Comparison of ENCODE assay signal across 19 cellular contexts in genomic region chr7:137820156-137820555, GRCh38. TPM values are rescaled to one million over a fixed set of nuclear protein-coding genes. Genes with fewer than 3 reads are reported as not detected.
DNase-seq lines count a peak whose midpoint lies in the region; ATAC-seq, FAIRE-seq and TF ChIP-seq lines count a peak whose summit lies in the region.
"Had no signal": no experiment of that assay in that cellular context is flagged by ENCODE, and none has a peak within 500 bp of the region (broad histone marks: within the 10 kb centered on the region; RNA-seq: fewer than 3 reads in every experiment).

No MANE protein-coding gene starts in this region.

- 80% methylated on average over 2 of the region's 2 CpGs for WGBS in HUES64

- H3K27ac ChIP-seq in HUES64 (ENCODE audit: low read depth, low read length) (peak overlapping the region; percentile 84), astrocyte (ENCODE audit: low read depth, low read length) (no peak overlapping the region), neural cell (ENCODE audit: low read length) (peak overlapping the region; percentile 80)
- H3K27ac ChIP-seq: foreskin keratinocyte, prostate gland, testis had no signal

- H3K4me1 ChIP-seq in HUES64 (ENCODE audit: insufficient read depth, low read length) (peaks cover 23% of the 10 kb centered on the region), astrocyte (ENCODE audit: insufficient read depth, low read length) (peaks cover 10% of the 10 kb centered on the region)
- H3K4me1 ChIP-seq: foreskin keratinocyte, prostate gland had no signal

- H3K27me3 ChIP-seq in HUES64 (ENCODE audit: insufficient read depth, low read length) (no peaks in the 10 kb centered on the region), astrocyte (ENCODE audit: insufficient read depth, low read length) (no peaks in the 10 kb centered on the region), neural cell (ENCODE audit: insufficient read depth, low read depth, low read length) (no peaks in the 10 kb centered on the region)
- H3K27me3 ChIP-seq: testis had no signal

- no peaks in the 10 kb centered on the region for H3F3A ChIP-seq in neural cell (ENCODE audit: insufficient read depth, low read length, poor library complexity, severe bottlenecking)

- H3K79me2 ChIP-seq in astrocyte (ENCODE audit: insufficient read depth, low read length) (no peaks in the 10 kb centered on the region), neural cell (replicated peaks; ENCODE audit: insufficient read depth, low read length) (peaks cover 4% of the 10 kb centered on the region)

- no peak for TF ChIP-seq EP300 in neural cell (conservative IDR thresholded peaks at IDR 0.05; ENCODE audit: poor library complexity, severe bottlenecking)

- TF ChIP-seq CTCF in astrocyte (IDR thresholded peaks at IDR 0.05; ENCODE audit: insufficient read depth, low read depth, low read length) (no peak), neural cell (IDR thresholded peaks at IDR 0.05; ENCODE audit: poor library complexity, severe bottlenecking) (no peak)

- H3K4me1 Mint-ChIP-seq in astrocyte (ENCODE audit: low read depth, unreplicated experiment): peaks cover 29% of the 10 kb centered on the region
- H3K4me1 Mint-ChIP-seq in activated CD8-positive, alpha-beta T cell treated with anti-CD3 and anti-CD28 coated beads, Interleukin-2, amount 10 ng/mL, durations not matched to agents 7 days and 5 days (ENCODE audit: low read depth): no peaks in the 10 kb centered on the region

- no peak for TF ChIP-seq RAD21 in neural cell (conservative IDR thresholded peaks at IDR 0.05)

- H3K4me3 Mint-ChIP-seq in astrocyte (ENCODE audit: unreplicated experiment): peak overlapping the region; percentile 50
- H3K4me3 Mint-ChIP-seq in activated CD8-positive, alpha-beta T cell treated with anti-CD3 and anti-CD28 coated beads, Interleukin-2, amount 10 ng/mL, durations not matched to agents 7 days and 5 days: no peak overlapping the region
- H3K4me3 Mint-ChIP-seq: activated naive CD4-positive, alpha-beta T cell treated with anti-CD3 and anti-CD28 coated beads for 36 hours had no signal

- peak overlapping the region; percentile 48 for H3K4me2 ChIP-seq in astrocyte (ENCODE audit: low read length)
- H3K4me2 ChIP-seq in neural cell (ENCODE audit: low read length): peak overlapping the region; percentile 63

- no peaks in the 10 kb centered on the region for H3K9me2 ChIP-seq in neural cell (ENCODE audit: insufficient read depth, low read length)

- peak overlapping the region; percentile 62 for H3K27ac Mint-ChIP-seq in astrocyte (ENCODE audit: unreplicated experiment)
- H3K27ac Mint-ChIP-seq in activated CD8-positive, alpha-beta T cell treated with anti-CD3 and anti-CD28 coated beads, Interleukin-2, amount 10 ng/mL, durations not matched to agents 7 days and 5 days: no peak overlapping the region
- H3K27ac Mint-ChIP-seq: activated naive CD4-positive, alpha-beta T cell treated with anti-CD3 and anti-CD28 coated beads for 36 hours had no signal

- no peaks in the 10 kb centered on the region for H3K9me3 ChIP-seq in HUES64 (ENCODE audit: insufficient read depth, low read depth, low read length)
- no peaks in the 10 kb centered on the region for H3K9me3 ChIP-seq in astrocyte (ENCODE audit: insufficient read depth, low read depth, low read length)
- no peaks in the 10 kb centered on the region for H3K9me3 ChIP-seq in neural cell (ENCODE audit: low read length)
- H3K9me3 ChIP-seq: prostate gland, testis had no signal

- FAIRE-seq in astrocyte (lab: Jason Lieb, UNC): no peak
- FAIRE-seq: bronchial epithelial cell, endometrium had no signal

- H3K4me3 ChIP-seq in HUES64 (ENCODE audit: low read length): peak overlapping the region; percentile 21; the same call in 1 of the 2 replicates
- no peak overlapping the region for H3K4me3 ChIP-seq in astrocyte (ENCODE audit: insufficient read depth, low read depth, low read length)
- peak overlapping the region; percentile 60 for H3K4me3 ChIP-seq in neural cell (ENCODE audit: low read length)
- H3K4me3 ChIP-seq: prostate gland, testis had no signal

- DNase-seq in GM03348 (ENCODE audit: low spot score) (peak; percentile 45), astrocyte (ENCODE audit: low read depth) (peak; percentile 47), T-helper 2 cell (no peak), middle frontal gyrus (ENCODE audit: extremely low spot score, low spot score) (no peak), NCI-H1694 (lab: John Stamatoyannopoulos, UW) (no peak)
- no peak for DNase-seq in activated CD8-positive, alpha-beta T cell treated with anti-CD3 and anti-CD28 coated beads, Interleukin-2, amount 10 ng/mL, durations not matched to agents 7 days and 5 days
- DNase-seq: activated CD4-positive, CD25-positive, alpha-beta regulatory T cell; activated CD8-positive, alpha-beta memory T cell treated with anti-CD3 and anti-CD28 coated beads, Interleukin-2, amount 50 U/mL, for 48 hours; activated naive CD4-positive, alpha-beta T cell treated with anti-CD3 and anti-CD28 coated beads for 36 hours; DMS153; foreskin keratinocyte had no signal

- no peak overlapping the region for H2AFZ ChIP-seq in astrocyte (ENCODE audit: low read depth, low read length)
- H2AFZ ChIP-seq in neural cell (ENCODE audit: low read depth, low read length): no peak overlapping the region

- H3K36me3 Mint-ChIP-seq in astrocyte (ENCODE audit: low read depth, unreplicated experiment): peaks cover 6% of the 10 kb centered on the region
- H3K36me3 Mint-ChIP-seq in activated CD8-positive, alpha-beta T cell treated with anti-CD3 and anti-CD28 coated beads, Interleukin-2, amount 10 ng/mL, durations not matched to agents 7 days and 5 days (ENCODE audit: low read depth): no peaks in the 10 kb centered on the region

- H3K36me3 ChIP-seq in HUES64 (ENCODE audit: insufficient read depth, low read length) (no peaks in the 10 kb centered on the region), astrocyte (ENCODE audit: insufficient read depth, low read length) (no peaks in the 10 kb centered on the region), neural cell (ENCODE audit: insufficient read depth, low read length) (no peaks in the 10 kb centered on the region)
- H3K36me3 ChIP-seq: prostate gland had no signal

- CTCF ChIA-PET in activated CD8-positive, alpha-beta T cell treated with anti-CD3 and anti-CD28 coated beads, Interleukin-2, amount 10 ng/mL, durations not matched to agents 7 days and 5 days (lab: Charles Lee): no interaction called here

- POLR2A ChIA-PET in activated CD8-positive, alpha-beta T cell treated with anti-CD3 and anti-CD28 coated beads, Interleukin-2, amount 10 ng/mL, durations not matched to agents 7 days and 5 days (lab: Charles Lee): no interaction called here

- no peak for ATAC-seq in activated CD8-positive, alpha-beta T cell treated with anti-CD3 and anti-CD28 coated beads, Interleukin-2, amount 10 ng/mL, durations not matched to agents 7 days and 5 days
- ATAC-seq: foreskin keratinocyte, HCT116, Panc1 had no signal

- H4K20me1 ChIP-seq in astrocyte (ENCODE audit: insufficient read depth, low read length) (no peaks in the 10 kb centered on the region), neural cell (ENCODE audit: insufficient read depth) (no peaks in the 10 kb centered on the region)

- peaks cover 4% of the 10 kb centered on the region for H3K9me3 Mint-ChIP-seq in astrocyte (ENCODE audit: unreplicated experiment)
- H3K9me3 Mint-ChIP-seq in activated CD8-positive, alpha-beta T cell treated with anti-CD3 and anti-CD28 coated beads, Interleukin-2, amount 10 ng/mL, durations not matched to agents 7 days and 5 days (ENCODE audit: insufficient read depth): no peaks in the 10 kb centered on the region
- H3K9me3 Mint-ChIP-seq: activated naive CD4-positive, alpha-beta T cell treated with anti-CD3 and anti-CD28 coated beads for 36 hours had no signal

- H3K9ac ChIP-seq in HUES64 (ENCODE audit: low read depth, low read length) (peak overlapping the region; percentile 56), astrocyte (ENCODE audit: low read length) (peak overlapping the region; percentile 51), neural cell (ENCODE audit: low read length) (peak overlapping the region; percentile 57)

- H3K27me3 Mint-ChIP-seq in astrocyte (ENCODE audit: low read depth, unreplicated experiment): no peaks in the 10 kb centered on the region
- H3K27me3 Mint-ChIP-seq in activated CD8-positive, alpha-beta T cell treated with anti-CD3 and anti-CD28 coated beads, Interleukin-2, amount 10 ng/mL, durations not matched to agents 7 days and 5 days (ENCODE audit: low read depth): peaks cover 4% of the 10 kb centered on the region

TF ChIP-seq in neural cell, 6 proteins besides CTCF, POLR2A, EP300 and RAD21 (continues in another document):
- no peak for TF ChIP-seq EZH2 (IDR thresholded peaks at IDR 0.05; ENCODE audit: borderline replicate concordance, insufficient read depth, low read length, poor library complexity, severe bottlenecking)
- TF ChIP-seq TAF1 (IDR thresholded peaks at IDR 0.05; ENCODE audit: low read depth): no peak
- no peak for TF ChIP-seq POLR2AphosphoS5 (IDR thresholded peaks at IDR 0.05)
- TF ChIP-seq SMC3 (conservative IDR thresholded peaks at IDR 0.05; ENCODE audit: poor library complexity): no peak

RNA-seq across cellular contexts. Expression of gene DGKI, which starts 26.6 kb away (rescaled TPM):
- polyA plus RNA-seq in HUES64 (2013, experiment 1 of 2): 0.75 TPM
- polyA plus RNA-seq in HUES64 (2013, experiment 2 of 2): 1.1 TPM
- total RNA-seq in astrocyte: 6.3 and 7.5 TPM in 2 replicates
- 15.7 and 15.8 TPM in 2 replicates for polyA plus RNA-seq in neural cell
- polyA minus RNA-seq in neural cell: 85.0 and 91.0 TPM in 2 replicates
- not detected for total RNA-seq in activated CD8-positive, alpha-beta T cell treated with anti-CD3 and anti-CD28 coated beads, Interleukin-2, amount 10 ng/mL, durations not matched to agents 7 days and 5 days
- total RNA-seq: foreskin keratinocyte had no signal
- polyA plus RNA-seq: foreskin keratinocyte had no signal

Comparison
In these comparisons a context has a peak if more than half of its experiments do, and no peak if none do; other contexts are left out.
1. DNase-seq: peak in GM03348 (single experiment) and astrocyte (single experiment); none in T-helper 2 cell (0 of 5), middle frontal gyrus (single experiment), NCI-H1694 (single experiment) and activated CD8-positive, alpha-beta T cell treated with anti-CD3 and anti-CD28 coated beads, Interleukin-2, amount 10 ng/mL, durations not matched to agents 7 days and 5 days (single experiment).
2. Peak in every context shown above with its lines, with median percentiles within 50 percentile points of each other: H3K9ac ChIP-seq.